Comparison of ENCODE assay signal across 8 cellular contexts in genomic region chr3:43620953-43621405, GRCh38. TPM values are rescaled to one million over a fixed set of nuclear protein-coding genes. Genes with fewer than 3 reads are reported as not detected.
A peak's percentile ranks its signal among the peaks of the same experiment; 100 is the strongest.
DNase-seq lines count a peak whose midpoint lies in the region; ATAC-seq lines count a peak whose summit lies in the region.

No MANE protein-coding gene starts in this region.

- H3K27me3 Mint-ChIP-seq in activated CD4-positive, alpha-beta T cell treated with anti-CD3 and anti-CD28 coated beads, Interleukin-2, amount 10 ng/mL, durations not matched to agents 7 days and 5 days: peaks cover 12% of the 10 kb centered on the region
- peaks cover 31% of the 10 kb centered on the region for H3K27me3 Mint-ChIP-seq in activated T-helper 2 cell treated with anti-CD3 and anti-CD28 coated beads, Interferon-gamma antibody, Interleukin-2, Interleukin-4, amounts not matched to agents 10 μg/mL and 5 μg/mL and 100 μg/mL, durations not matched to agents 14 hours and 24 hours and 36 hours (ENCODE audit: low read depth)
- H3K27me3 Mint-ChIP-seq in stimulated activated naive CD8-positive, alpha-beta T cell treated with anti-CD3 and anti-CD28 coated beads, Interleukin-15, amount 100 ng/mL, for 72 hours: no peaks in the 10 kb centered on the region

- H3K9me3 Mint-ChIP-seq in activated CD4-positive, alpha-beta T cell treated with anti-CD3 and anti-CD28 coated beads, Interleukin-2, amount 10 ng/mL, durations not matched to agents 7 days and 5 days: no peaks in the 10 kb centered on the region
- H3K9me3 Mint-ChIP-seq in activated T-helper 2 cell treated with anti-CD3 and anti-CD28 coated beads, Interferon-gamma antibody, Interleukin-2, Interleukin-4, amounts not matched to agents 10 μg/mL and 5 μg/mL and 100 μg/mL, durations not matched to agents 14 hours and 24 hours and 36 hours: no peaks in the 10 kb centered on the region
- peaks cover 0 to 5% of the 10 kb centered on the region in 2 donors for H3K9me3 Mint-ChIP-seq in stimulated activated naive CD8-positive, alpha-beta T cell treated with anti-CD3 and anti-CD28 coated beads, Interleukin-15, amount 100 ng/mL, for 72 hours

- peaks cover 28% of the 10 kb centered on the region for H3K4me1 Mint-ChIP-seq in activated CD4-positive, alpha-beta T cell treated with anti-CD3 and anti-CD28 coated beads, Interleukin-2, amount 10 ng/mL, durations not matched to agents 7 days and 5 days
- peaks cover 10% of the 10 kb centered on the region for H3K4me1 Mint-ChIP-seq in activated T-helper 2 cell treated with anti-CD3 and anti-CD28 coated beads, Interferon-gamma antibody, Interleukin-2, Interleukin-4, amounts not matched to agents 10 μg/mL and 5 μg/mL and 100 μg/mL, durations not matched to agents 14 hours and 24 hours and 36 hours (ENCODE audit: low read depth)
- H3K4me1 Mint-ChIP-seq in stimulated activated naive CD8-positive, alpha-beta T cell treated with anti-CD3 and anti-CD28 coated beads, Interleukin-15, amount 100 ng/mL, for 72 hours: peaks cover 23% of the 10 kb centered on the region

- CTCF ChIA-PET in activated CD4-positive, alpha-beta T cell treated with anti-CD3 and anti-CD28 coated beads, Interleukin-2, amount 10 ng/mL, durations not matched to agents 7 days and 5 days (lab: Charles Lee): no interaction called here

- H3K27ac Mint-ChIP-seq in activated CD4-positive, alpha-beta T cell treated with anti-CD3 and anti-CD28 coated beads, Interleukin-2, amount 10 ng/mL, durations not matched to agents 7 days and 5 days: peak overlapping the region; percentile 70
- H3K27ac Mint-ChIP-seq in activated T-helper 2 cell treated with anti-CD3 and anti-CD28 coated beads, Interferon-gamma antibody, Interleukin-2, Interleukin-4, amounts not matched to agents 10 μg/mL and 5 μg/mL and 100 μg/mL, durations not matched to agents 14 hours and 24 hours and 36 hours: no peak overlapping the region
- peak overlapping the region; percentile 41 to 86 for H3K27ac Mint-ChIP-seq in stimulated activated naive CD8-positive, alpha-beta T cell treated with anti-CD3 and anti-CD28 coated beads, Interleukin-15, amount 100 ng/mL, for 72 hours

- intact Hi-C loops in activated T-helper 2 cell treated with anti-CD3 and anti-CD28 coated beads, Interferon-gamma antibody, Interleukin-2, Interleukin-4, amounts not matched to agents 10 μg/mL and 5 μg/mL and 100 μg/mL, durations not matched to agents 14 hours and 24 hours and 36 hours (cut with micrococcal nuclease): loop anchor here (10.0 kb wide), 1 partner anchor 326 kb away; no protein-coding TSS in a partner anchor

- no peaks in the 10 kb centered on the region for H3K36me3 Mint-ChIP-seq in activated CD4-positive, alpha-beta T cell treated with anti-CD3 and anti-CD28 coated beads, Interleukin-2, amount 10 ng/mL, durations not matched to agents 7 days and 5 days (ENCODE audit: low read depth)
- no peaks in the 10 kb centered on the region for H3K36me3 Mint-ChIP-seq in activated T-helper 2 cell treated with anti-CD3 and anti-CD28 coated beads, Interferon-gamma antibody, Interleukin-2, Interleukin-4, amounts not matched to agents 10 μg/mL and 5 μg/mL and 100 μg/mL, durations not matched to agents 14 hours and 24 hours and 36 hours (ENCODE audit: low read depth)

- peak overlapping the region; percentile 91 for H3K4me3 ChIP-seq in iPS-18c (ENCODE audit: insufficient read depth, low read depth, low read length)

- peak overlapping the region; percentile 83 for H3K4me3 Mint-ChIP-seq in activated CD4-positive, alpha-beta T cell treated with anti-CD3 and anti-CD28 coated beads, Interleukin-2, amount 10 ng/mL, durations not matched to agents 7 days and 5 days
- peak overlapping the region; percentile 89 for H3K4me3 Mint-ChIP-seq in activated T-helper 2 cell treated with anti-CD3 and anti-CD28 coated beads, Interferon-gamma antibody, Interleukin-2, Interleukin-4, amounts not matched to agents 10 μg/mL and 5 μg/mL and 100 μg/mL, durations not matched to agents 14 hours and 24 hours and 36 hours (ENCODE audit: low read depth)
- peak overlapping the region; percentile 87 to 91 for H3K4me3 Mint-ChIP-seq in stimulated activated naive CD8-positive, alpha-beta T cell treated with anti-CD3 and anti-CD28 coated beads, Interleukin-15, amount 100 ng/mL, for 72 hours

- POLR2A ChIA-PET in activated CD4-positive, alpha-beta T cell treated with anti-CD3 and anti-CD28 coated beads, Interleukin-2, amount 10 ng/mL, durations not matched to agents 7 days and 5 days (lab: Charles Lee): no interaction called here

- no peaks in the 10 kb centered on the region for H3K9me3 ChIP-seq in iPS-18c (ENCODE audit: control insufficient read depth, insufficient read depth, low read length)

- no peak for DNase-seq in activated CD4-positive, alpha-beta T cell treated with anti-CD3 and anti-CD28 coated beads, Interleukin-2, amount 10 ng/mL, durations not matched to agents 7 days and 5 days
- DNase-seq in activated CD4-positive, alpha-beta T cell treated with anti-CD3 and anti-CD28 coated beads, Interleukin-2, amount 50 U/mL, for 1 hour: no peak
- no peak for DNase-seq in activated T-helper 2 cell treated with anti-CD3 and anti-CD28 coated beads, Interferon-gamma antibody, Interleukin-2, Interleukin-4, amounts not matched to agents 10 μg/mL and 5 μg/mL and 100 μg/mL, durations not matched to agents 14 hours and 24 hours and 36 hours (ENCODE audit: low spot score)
- no peak for DNase-seq in stimulated activated naive CD8-positive, alpha-beta T cell treated with anti-CD3 and anti-CD28 coated beads, Interleukin-15, amount 100 ng/mL, for 72 hours
- no peak for DNase-seq in NCI-H1092 (lab: John Stamatoyannopoulos, UW)

- no peak for ATAC-seq in stimulated activated naive CD8-positive, alpha-beta T cell treated with anti-CD3 and anti-CD28 coated beads, Interleukin-15, amount 100 ng/mL, for 72 hours
- ATAC-seq in GM19397 (IDR thresholded peaks at IDR 0.05; ENCODE audit: unreplicated experiment) (no peak), HG03097 (IDR thresholded peaks at IDR 0.05; ENCODE audit: low FRiP score, unreplicated experiment) (no peak)

RNA-seq across cellular contexts. Expression of gene ANO10, which starts 0.8 kb away (rescaled TPM):
- total RNA-seq in activated CD4-positive, alpha-beta T cell treated with anti-CD3 and anti-CD28 coated beads, Interleukin-2, amount 10 ng/mL, durations not matched to agents 7 days and 5 days: 10 to 100 TPM; 12.4 to 14.3 TPM
- total RNA-seq in activated T-helper 2 cell treated with anti-CD3 and anti-CD28 coated beads, Interferon-gamma antibody, Interleukin-2, Interleukin-4, amounts not matched to agents 10 μg/mL and 5 μg/mL and 100 μg/mL, durations not matched to agents 14 hours and 24 hours and 36 hours: 3.9 and 4.9 TPM in 2 replicates
